ENCODE assay signal across 1 cellular context in genomic region chr11:16804104-16804947, GRCh38.
TF ChIP-seq lines count a peak whose summit lies in the region.

No MANE protein-coding gene starts in this region.

TF ChIP-seq in HepG2, 621 proteins besides CTCF, POLR2A, EP300 and RAD21 (continued from another document and continues in another):
- TF ChIP-seq MYNN (CRISPR knock-in tag; IDR thresholded peaks at IDR 0.05; ENCODE audit: low read depth) (no peak), SOX5 (CRISPR knock-in tag; IDR thresholded peaks at IDR 0.05; ENCODE audit: borderline replicate concordance) (peak; percentile 68), KAT8 (CRISPR knock-in tag; IDR thresholded peaks at IDR 0.05) (peak; percentile 28; the same call in 1 of the 2 replicates), HOXA7 (CRISPR knock-in tag; IDR thresholded peaks at IDR 0.05) (no peak), NFIC (IDR thresholded peaks at IDR 0.05; ENCODE audit: low read length) (0 out of 2 replicates have a peak, but pooled peaks have one; percentile 52), RARA (CRISPR knock-in tag; IDR thresholded peaks at IDR 0.05) (peak; percentile 83), FOXM1 (CRISPR knock-in tag; IDR thresholded peaks at IDR 0.05) (no peak), TEAD3 (CRISPR knock-in tag; optimal IDR thresholded peaks at IDR 0.05; ENCODE audit: borderline replicate concordance) (peak; percentile 56), GATAD2A (CRISPR knock-in tag; IDR thresholded peaks at IDR 0.05) (0 out of 2 replicates have a peak, but pooled peaks have one; percentile 31), XRCC5 (optimal IDR thresholded peaks at IDR 0.05; ENCODE audit: low read length) (peak; percentile 47), THAP11 (CRISPR knock-in tag; IDR thresholded peaks at IDR 0.05) (peak; percentile 30; the same call in 1 of the 2 replicates), FOXK2 (IDR thresholded peaks at IDR 0.05) (no peak), ZNF800 (CRISPR knock-in tag; IDR thresholded peaks at IDR 0.05) (no peak), ZNF660 (CRISPR knock-in tag; IDR thresholded peaks at IDR 0.05; ENCODE audit: borderline replicate concordance, low read depth) (no peak), MAFK (conservative IDR thresholded peaks at IDR 0.05 in 1 of 2, IDR thresholded peaks at IDR 0.05 in 1 of 2; ENCODE audit: low read length in 2 of 2) (no peak), ZNF746 (CRISPR knock-in tag; IDR thresholded peaks at IDR 0.05) (no peak), RXRA (CRISPR knock-in tag; IDR thresholded peaks at IDR 0.05) (peak; percentile 29; the same call in 1 of the 2 replicates), HNF4G (IDR thresholded peaks at IDR 0.05; ENCODE audit: borderline replicate concordance, low read depth, low read length) (peak; percentile 59; the same call in 1 of the 2 replicates), HNF4G (CRISPR knock-in tag; IDR thresholded peaks at IDR 0.05; ENCODE audit: borderline replicate concordance, low read depth) (no peak), ZNF121 (CRISPR knock-in tag; IDR thresholded peaks at IDR 0.05) (no peak), ZNF350 (CRISPR knock-in tag; IDR thresholded peaks at IDR 0.05; ENCODE audit: borderline replicate concordance, low read depth) (peak; percentile 39; the same call in 1 of the 2 replicates), MYPOP (CRISPR knock-in tag; IDR thresholded peaks at IDR 0.05) (no peak), SOX13 (IDR thresholded peaks at IDR 0.05) (no peak), SOX13 (CRISPR knock-in tag; conservative IDR thresholded peaks at IDR 0.05 in 1 of 2, IDR thresholded peaks at IDR 0.05 in 1 of 2) (peak in 1 of 2 experiments; percentile 78; a peak in 2 of 4 replicates), ZNF326 (CRISPR knock-in tag; IDR thresholded peaks at IDR 0.05; ENCODE audit: borderline replicate concordance) (no peak), ZNF747 (CRISPR knock-in tag; IDR thresholded peaks at IDR 0.05; ENCODE audit: borderline replicate concordance) (no peak), ZKSCAN1 (IDR thresholded peaks at IDR 0.05; ENCODE audit: low read length) (no peak), PATZ1 (CRISPR knock-in tag; IDR thresholded peaks at IDR 0.05) (no peak), PAXIP1 (CRISPR knock-in tag; conservative IDR thresholded peaks at IDR 0.05) (peak; percentile 47; the same call in 1 of the 2 replicates), MIER2 (CRISPR knock-in tag; IDR thresholded peaks at IDR 0.05) (no peak), ZNF281 (CRISPR knock-in tag; IDR thresholded peaks at IDR 0.05; ENCODE audit: borderline replicate concordance) (no peak), ZNF432 (CRISPR knock-in tag; IDR thresholded peaks at IDR 0.05; ENCODE audit: borderline replicate concordance) (no peak), PHF21A (CRISPR knock-in tag; IDR thresholded peaks at IDR 0.05) (peak; percentile 34; the same call in 1 of the 2 replicates), FOXP1 (IDR thresholded peaks at IDR 0.05) (0 out of 2 replicates have a peak, but pooled peaks have one; percentile 17), FOXP1 (CRISPR knock-in tag; IDR thresholded peaks at IDR 0.05) (peak; percentile 79), MIER3 (CRISPR knock-in tag; IDR thresholded peaks at IDR 0.05; ENCODE audit: borderline replicate concordance) (peak; percentile 28; the same call in 1 of the 2 replicates), SNAPC4 (CRISPR knock-in tag; IDR thresholded peaks at IDR 0.05) (no peak), MNT (IDR thresholded peaks at IDR 0.05) (peak; percentile 46), ZXDC (CRISPR knock-in tag; IDR thresholded peaks at IDR 0.05) (no peak), ZNF563 (CRISPR knock-in tag; IDR thresholded peaks at IDR 0.05) (no peak), ZNF136 (CRISPR knock-in tag; IDR thresholded peaks at IDR 0.05; ENCODE audit: low read depth) (no peak), SOX6 (IDR thresholded peaks at IDR 0.05) (no peak), SOX6 (CRISPR knock-in tag; IDR thresholded peaks at IDR 0.05) (peak; percentile 71)
